In the genomic region with DNA sequence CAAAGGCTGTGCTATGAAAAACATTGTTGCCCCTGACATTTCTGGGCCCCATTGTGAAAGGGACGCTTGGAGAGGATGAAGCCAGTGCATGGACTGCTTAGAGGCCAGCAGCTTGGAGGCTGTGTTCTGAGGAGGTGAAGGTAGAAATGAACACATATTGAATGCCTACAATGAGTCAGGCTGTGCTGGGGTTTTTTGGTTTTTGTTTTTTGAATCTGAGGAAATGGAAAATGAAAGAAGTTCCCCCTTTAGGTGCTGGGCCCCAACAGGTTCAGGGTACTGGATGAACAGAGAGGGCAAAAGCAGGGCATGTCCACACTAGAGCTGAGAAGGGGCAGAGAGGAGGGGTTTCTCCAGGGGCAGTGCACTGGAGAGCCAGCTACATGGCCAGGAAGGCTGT, we compare ENCODE assay signal across 13 cellular contexts.
DNase-seq lines count a peak whose midpoint lies in the region; ATAC-seq lines count a peak whose summit lies in the region.
"Had no signal": no experiment of that assay in that cellular context is flagged by ENCODE, and none has a peak within 500 bp of the region (broad histone marks: within the 10 kb centered on the region; RNA-seq: fewer than 3 reads in every experiment).

No MANE protein-coding gene starts in this region.

- no peaks in the 10 kb centered on the region for H3K27me3 Mint-ChIP-seq in activated naive CD4-positive, alpha-beta T cell treated with anti-CD3 and anti-CD28 coated beads for 36 hours (ENCODE audit: low read depth)
- H3K27me3 Mint-ChIP-seq: activated naive CD4-positive, alpha-beta T cell treated with anti-CD3 and anti-CD28 coated beads, Interleukin-2, amount 10 ng/mL, durations not matched to agents 7 days and 5 days; stimulated activated naive CD8-positive, alpha-beta T cell treated with anti-CD3 and anti-CD28 coated beads, Interleukin-15, Interleukin-2, amounts not matched to agents 100 ng/mL and 50 ng/mL, for 24 hours had no signal

- H3K27ac Mint-ChIP-seq in activated naive CD4-positive, alpha-beta T cell treated with anti-CD3 and anti-CD28 coated beads for 36 hours: no peak overlapping the region
- H3K27ac Mint-ChIP-seq in stimulated activated effector memory CD8-positive, alpha-beta T cell treated with anti-CD3 and anti-CD28 coated beads, Interleukin-12 subunit alpha, Interleukin-12 subunit beta, amount 100 ng/mL, for 72 hours: no peak overlapping the region
- H3K27ac Mint-ChIP-seq: activated naive CD4-positive, alpha-beta T cell treated with anti-CD3 and anti-CD28 coated beads, Interleukin-2, amount 10 ng/mL, durations not matched to agents 7 days and 5 days; stimulated activated naive CD8-positive, alpha-beta T cell treated with anti-CD3 and anti-CD28 coated beads, Interleukin-15, Interleukin-2, amounts not matched to agents 100 ng/mL and 50 ng/mL, for 24 hours had no signal

- H3K4me3 Mint-ChIP-seq in activated naive CD4-positive, alpha-beta T cell treated with anti-CD3 and anti-CD28 coated beads for 36 hours: no peak overlapping the region
- no peak overlapping the region for H3K4me3 Mint-ChIP-seq in stimulated activated effector memory CD8-positive, alpha-beta T cell treated with anti-CD3 and anti-CD28 coated beads, Interleukin-12 subunit alpha, Interleukin-12 subunit beta, amount 100 ng/mL, for 72 hours
- H3K4me3 Mint-ChIP-seq: activated naive CD4-positive, alpha-beta T cell treated with anti-CD3 and anti-CD28 coated beads, Interleukin-2, amount 10 ng/mL, durations not matched to agents 7 days and 5 days; stimulated activated naive CD8-positive, alpha-beta T cell treated with anti-CD3 and anti-CD28 coated beads, Interleukin-15, Interleukin-2, amounts not matched to agents 100 ng/mL and 50 ng/mL, for 24 hours had no signal

- H3K36me3 Mint-ChIP-seq in activated naive CD4-positive, alpha-beta T cell treated with anti-CD3 and anti-CD28 coated beads for 36 hours (ENCODE audit: low read depth): no peaks in the 10 kb centered on the region
- no peaks in the 10 kb centered on the region for H3K36me3 Mint-ChIP-seq in stimulated activated effector memory CD8-positive, alpha-beta T cell treated with anti-CD3 and anti-CD28 coated beads, Interleukin-12 subunit alpha, Interleukin-12 subunit beta, amount 100 ng/mL, for 72 hours
- H3K36me3 Mint-ChIP-seq: activated naive CD4-positive, alpha-beta T cell treated with anti-CD3 and anti-CD28 coated beads, Interleukin-2, amount 10 ng/mL, durations not matched to agents 7 days and 5 days had no signal

- CTCF ChIA-PET in activated naive CD4-positive, alpha-beta T cell treated with anti-CD3 and anti-CD28 coated beads for 36 hours (lab: Charles Lee): no interaction called here

- H3K9me3 Mint-ChIP-seq in activated naive CD4-positive, alpha-beta T cell treated with anti-CD3 and anti-CD28 coated beads for 36 hours: peaks cover 7% of the 10 kb centered on the region
- peaks cover 14% of the 10 kb centered on the region for H3K9me3 Mint-ChIP-seq in stimulated activated effector memory CD8-positive, alpha-beta T cell treated with anti-CD3 and anti-CD28 coated beads, Interleukin-12 subunit alpha, Interleukin-12 subunit beta, amount 100 ng/mL, for 72 hours

- intact Hi-C loops in activated naive CD4-positive, alpha-beta T cell treated with anti-CD3 and anti-CD28 coated beads for 36 hours (cut with micrococcal nuclease): no loop called here

- peak; percentile 5 for DNase-seq in activated naive CD4-positive, alpha-beta T cell treated with anti-CD3 and anti-CD28 coated beads for 36 hours
- DNase-seq in activated naive CD4-positive, alpha-beta T cell (lab: John Stamatoyannopoulos, UW): no peak
- DNase-seq in stimulated activated effector memory CD8-positive, alpha-beta T cell treated with anti-CD3 and anti-CD28 coated beads, Interleukin-12 subunit alpha, Interleukin-12 subunit beta, amount 100 ng/mL, for 72 hours (ENCODE audit: low spot score in 2 of 2): no peak
- no peak for DNase-seq in amniotic stem cell (lab: John Stamatoyannopoulos, UW)
- DNase-seq in inferior parietal cortex (ENCODE audit: extremely low spot score): no peak
- DNase-seq in 8988T: no peak
- DNase-seq: activated naive CD4-positive, alpha-beta T cell treated with anti-CD3 and anti-CD28 coated beads, Interleukin-2, amount 10 ng/mL, durations not matched to agents 7 days and 5 days; foreskin fibroblast; NCI-H1105 treated with DMSO at 0.1 percent for 48 hours had no signal

- peak; percentile 84 for ATAC-seq in GM21576 (IDR thresholded peaks at IDR 0.05; ENCODE audit: unreplicated experiment)
- peak; percentile 75 for ATAC-seq in HG03097 (IDR thresholded peaks at IDR 0.05; ENCODE audit: low FRiP score, unreplicated experiment)
- peak; percentile 41 for ATAC-seq in stimulated activated effector memory CD8-positive, alpha-beta T cell treated with anti-CD3 and anti-CD28 coated beads, Interleukin-12 subunit alpha, Interleukin-12 subunit beta, amount 100 ng/mL, for 72 hours
- ATAC-seq: Panc1 had no signal

- no peaks in the 10 kb centered on the region for H3K4me1 Mint-ChIP-seq in activated naive CD4-positive, alpha-beta T cell treated with anti-CD3 and anti-CD28 coated beads for 36 hours (ENCODE audit: low read depth)
- H3K4me1 Mint-ChIP-seq in stimulated activated effector memory CD8-positive, alpha-beta T cell treated with anti-CD3 and anti-CD28 coated beads, Interleukin-12 subunit alpha, Interleukin-12 subunit beta, amount 100 ng/mL, for 72 hours: no peaks in the 10 kb centered on the region
- H3K4me1 Mint-ChIP-seq: activated naive CD4-positive, alpha-beta T cell treated with anti-CD3 and anti-CD28 coated beads, Interleukin-2, amount 10 ng/mL, durations not matched to agents 7 days and 5 days had no signal
